In genomic region chr16:53257001-53257400, GRCh38 we compare ENCODE assay signal across 16 cellular contexts.
DNase-seq lines count a peak whose midpoint lies in the region; ATAC-seq, FAIRE-seq and TF ChIP-seq lines count a peak whose summit lies in the region.
"Had no signal": no experiment of that assay in that cellular context is flagged by ENCODE, and none has a peak within 500 bp of the region (broad histone marks: within the 10 kb centered on the region; RNA-seq: fewer than 3 reads in every experiment).

No MANE protein-coding gene starts in this region.

- H3K27me3 ChIP-seq in bronchial epithelial cell (ENCODE audit: control insufficient read depth, insufficient read depth, low read length) (no peaks in the 10 kb centered on the region), keratinocyte (ENCODE audit: control insufficient read depth, extremely low read depth, insufficient read depth, low read length) (no peaks in the 10 kb centered on the region)
- H3K27me3 ChIP-seq: neutrophil had no signal

- H3K4me1 ChIP-seq in A549 (peaks cover 9% of the 10 kb centered on the region; the same call in 2 of the 3 replicates), keratinocyte (ENCODE audit: control insufficient read depth, extremely low read depth, insufficient read depth, low read length) (peaks cover 7% of the 10 kb centered on the region)

- TF ChIP-seq CTCF in A549 (IDR thresholded peaks at IDR 0.05): no peak
- no peak for TF ChIP-seq CTCF in bronchial epithelial cell (IDR thresholded peaks at IDR 0.05; ENCODE audit: insufficient read depth, low read length, severe bottlenecking)
- TF ChIP-seq CTCF in keratinocyte (optimal IDR thresholded peaks at IDR 0.05 in 1 of 3, IDR thresholded peaks at IDR 0.05 in 1 of 3, conservative IDR thresholded peaks at IDR 0.05 in 1 of 3; ENCODE audit: extremely low read depth in 1 of 3, insufficient read depth in 2 of 3, low read length in 3 of 3): no peak

- no peak overlapping the region for H2AFZ ChIP-seq in keratinocyte (ENCODE audit: control insufficient read depth, low read length)

- H3K4me2 ChIP-seq in A549: no peak overlapping the region
- peak overlapping the region; percentile 3 for H3K4me2 ChIP-seq in keratinocyte (ENCODE audit: control insufficient read depth, extremely low read depth, insufficient read depth, low read depth, low read length)
- H3K4me2 ChIP-seq: KMS-11 had no signal

- no peak overlapping the region for H3K9ac ChIP-seq in keratinocyte (ENCODE audit: control insufficient read depth, extremely low read depth, insufficient read depth, low read length)
- H3K9ac ChIP-seq: KMS-11 had no signal

- dilution Hi-C loops in keratinocyte (cut with MboI; ENCODE audit: extremely low pct_ligation_motif_present, low sequenced_read_pairs): no loop called here

- no peak overlapping the region for H3K27ac ChIP-seq in A549
- H3K27ac ChIP-seq in keratinocyte (ENCODE audit: control insufficient read depth, insufficient read depth, low read length): no peak overlapping the region
- H3K27ac ChIP-seq: KMS-11, neutrophil, SK-N-MC had no signal

- no peaks in the 10 kb centered on the region for H3K9me3 ChIP-seq in A549
- no peaks in the 10 kb centered on the region for H3K9me3 ChIP-seq in keratinocyte (ENCODE audit: control insufficient read depth, low read depth, low read length)
- H3K9me3 ChIP-seq: neutrophil had no signal

- H3K79me2 ChIP-seq in keratinocyte (ENCODE audit: control insufficient read depth, insufficient read depth, low read length): no peaks in the 10 kb centered on the region

- 58% methylated on average over 2 of the region's 2 CpGs for WGBS in A549 (ENCODE audit: missing lambda C conversion rate)

- ATAC-seq in A549: no peak
- no peak for ATAC-seq in GM18511 (IDR thresholded peaks at IDR 0.05; ENCODE audit: unreplicated experiment)
- no peak for ATAC-seq in HG02981 (IDR thresholded peaks at IDR 0.05; ENCODE audit: unreplicated experiment)
- ATAC-seq: activated CD8-positive, alpha-beta memory T cell treated with anti-CD3 and anti-CD28 coated beads, Interleukin-2, amount 10 ng/mL, durations not matched to agents 7 days and 5 days; left ventricle myocardium superior had no signal

- no peak for TF ChIP-seq EP300 in A549 (IDR thresholded peaks at IDR 0.05)

- H3K4me3 ChIP-seq in A549: no peak overlapping the region
- H3K4me3 ChIP-seq in bronchial epithelial cell (ENCODE audit: low read depth, low read length): no peak overlapping the region
- H3K4me3 ChIP-seq in keratinocyte (ENCODE audit: control insufficient read depth in 2 of 3, extremely low read depth in 1 of 3, insufficient read depth in 2 of 3, low read depth in 1 of 3, low read length in 3 of 3): no peak overlapping the region
- H3K4me3 ChIP-seq: SK-N-MC had no signal

- FAIRE-seq in A549 (lab: Jason Lieb, UNC) (peak; percentile 43), bronchial epithelial cell (lab: Jason Lieb, UNC) (no peak), keratinocyte (lab: Jason Lieb, UNC) (peak; percentile 88)

- CTCF ChIA-PET in A549 (lab: Yijun Ruan, JAX): interaction anchor here (1.2 kb wide), 1 partner anchor 36 kb away, joined by 3 read pairs; no protein-coding TSS in a partner anchor

- H4K20me1 ChIP-seq in keratinocyte (ENCODE audit: control insufficient read depth, extremely low read depth, insufficient read depth, low read length): no peaks in the 10 kb centered on the region

- DNase-seq in A549 (ENCODE audit: low read depth in 1 of 2, low spot score in 1 of 2) (no peak), HT1080 (ENCODE audit: low read depth) (peak; percentile 59), bronchial epithelial cell (ENCODE audit: low read depth) (peak; percentile 58), keratinocyte (ENCODE audit: low read depth, low spot score) (no peak), OCI-M1 (lab: John Stamatoyannopoulos, UW) (no peak), NCI-H1417 treated with DMSO at 0.1 percent for 48 hours (lab: John Stamatoyannopoulos, UW) (no peak)
- DNase-seq: activated CD8-positive, alpha-beta memory T cell treated with anti-CD3 and anti-CD28 coated beads, Interleukin-2, amount 10 ng/mL, durations not matched to agents 7 days and 5 days; cortex of kidney; DND-41; left ventricle myocardium superior; NCI-H2029 treated with DMSO at 0.1 percent for 48 hours had no signal

- H3K36me3 ChIP-seq in bronchial epithelial cell (ENCODE audit: control insufficient read depth, insufficient read depth, low read length) (peaks cover 9% of the 10 kb centered on the region), keratinocyte (ENCODE audit: control insufficient read depth in 2 of 2, extremely low read depth in 1 of 2, insufficient read depth in 2 of 2, low read length in 2 of 2) (peaks cover 7 to 10% of the 10 kb centered on the region in 2 experiments)

- POLR2A ChIA-PET in A549 (lab: Yijun Ruan, JAX): interaction anchor here (0.5 kb wide), 1 partner anchor 159 kb away, joined by 3 read pairs; no protein-coding TSS in a partner anchor

- H3K9me1 ChIP-seq in keratinocyte (ENCODE audit: control insufficient read depth, extremely low read depth, insufficient read depth, low read length): no peaks in the 10 kb centered on the region

- no peak for TF ChIP-seq POLR2A in A549 (IDR thresholded peaks at IDR 0.05; ENCODE audit: low read length)

- no peak for TF ChIP-seq RAD21 in A549 (conservative IDR thresholded peaks at IDR 0.05 in 1 of 2, IDR thresholded peaks at IDR 0.05 in 1 of 2)

TF ChIP-seq in A549, 52 proteins besides CTCF, POLR2A, EP300 and RAD21:
- TF ChIP-seq FOSL2 (IDR thresholded peaks at IDR 0.05) (no peak), FOSL2 (CRISPR knock-in tag; IDR thresholded peaks at IDR 0.05) (peak; percentile 60), SMC3 (IDR thresholded peaks at IDR 0.05) (no peak)

Comparison
In these comparisons a context has a peak if more than half of its experiments do, and no peak if none do; other contexts are left out.
1. DNase-seq: peak in HT1080 (single experiment) and bronchial epithelial cell (single experiment); none in A549 (0 of 2), keratinocyte (single experiment), OCI-M1 (single experiment) and NCI-H1417 treated with DMSO at 0.1 percent for 48 hours (single experiment).